8 cellular contexts compared by ENCODE assay signal in the genomic region with DNA sequence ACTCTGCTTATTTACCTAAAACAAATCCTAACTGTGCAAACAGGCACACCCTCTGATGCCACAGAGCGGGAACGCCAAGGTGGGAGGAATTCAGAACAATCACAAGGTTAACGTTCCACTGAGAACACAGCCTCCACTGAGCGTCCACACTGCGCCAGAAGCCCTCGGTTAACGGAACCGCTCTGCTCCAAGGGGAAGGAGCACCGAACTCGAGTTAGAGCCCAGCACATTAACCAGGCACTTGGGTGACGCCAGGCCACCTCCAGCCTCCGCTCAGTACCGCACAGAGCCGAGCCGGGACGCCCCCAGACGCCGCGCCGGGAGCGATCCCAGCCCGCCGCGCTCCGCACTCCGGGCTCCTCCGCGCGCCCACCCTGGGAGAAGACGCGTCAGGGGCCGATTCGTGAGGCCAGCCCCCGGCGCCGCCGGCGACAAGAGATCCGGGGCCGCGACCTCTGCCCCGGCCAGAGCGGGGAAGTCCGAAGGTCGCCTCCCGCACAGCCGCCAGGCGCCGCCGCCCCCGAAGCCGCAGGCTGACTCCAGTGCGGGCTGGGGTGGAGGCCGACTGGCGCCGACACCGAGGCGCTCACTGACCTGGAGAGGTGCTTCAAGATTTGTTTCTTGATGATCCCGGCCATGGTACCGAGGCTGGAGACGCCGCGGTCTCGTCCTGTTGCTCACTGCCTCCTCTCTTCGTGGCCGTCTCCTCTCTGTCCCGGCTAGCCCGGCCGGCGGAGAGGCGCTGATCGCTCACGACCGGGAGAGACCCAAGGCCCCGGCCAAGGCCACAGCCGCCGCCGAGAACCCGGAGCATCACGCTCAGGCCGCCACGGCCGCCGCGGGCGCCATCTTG. TPM values are rescaled to one million over a fixed set of nuclear protein-coding genes. Genes with fewer than 3 reads are reported as not detected.
DNase-seq lines count a peak whose midpoint lies in the region; ATAC-seq and TF ChIP-seq lines count a peak whose summit lies in the region.

No MANE protein-coding gene starts in this region.

- TF ChIP-seq CTCF in dorsolateral prefrontal cortex (IDR thresholded peaks at IDR 0.05 in 54 of 56, conservative IDR thresholded peaks at IDR 0.05 in 2 of 56; ENCODE audit: low read depth in 1 of 56, partially characterized antibody in 56 of 56), result peak in 5 of 56 donors; percentile 2 to 19 (median 11)
- no peak for TF ChIP-seq CTCF in lung (IDR thresholded peaks at IDR 0.05; ENCODE audit: control extremely low read depth, extremely low read depth)

- H3K27ac ChIP-seq in dorsolateral prefrontal cortex (peak overlapping the region; percentile 85 to 100 (median 98)), lung (ENCODE audit: low read depth in 1 of 2, low read length in 1 of 2) (peak overlapping the region; percentile 97 to 98)

- no peaks in the 10 kb centered on the region for H3K9me3 ChIP-seq in lung (ENCODE audit: control insufficient read depth in 2 of 2, insufficient read depth in 1 of 2, low read length in 1 of 2)

- no peaks in the 10 kb centered on the region for H3K36me3 ChIP-seq in lung (ENCODE audit: control insufficient read depth in 2 of 2, insufficient read depth in 2 of 2, low read length in 2 of 2)

- WGBS in lung, 2 donors, result 0% methylated on average over 75 to 86 of the region's 86 CpGs

- intact Hi-C loops in dorsolateral prefrontal cortex (cut with DNase I), result loop anchor here (5.0 kb wide), 2 partner anchors 60 to 125 kb away; a partner anchor contains a TSS

- peak; percentile 27 to 50 for DNase-seq in NCI-H2081 (lab: John Stamatoyannopoulos, UW)
- no peak for DNase-seq in NCI-H2081 treated with DMSO at 0.1 percent for 48 hours (lab: John Stamatoyannopoulos, UW)
- peak; percentile 76 for DNase-seq in NCI-H1092 treated with DMSO at 0.1 percent for 48 hours (lab: John Stamatoyannopoulos, UW)
- peak; percentile 25 to 74 (median 48) for DNase-seq in dorsolateral prefrontal cortex
- DNase-seq in lung (ENCODE audit: low spot score), result peak; percentile 55
- DNase-seq in stimulated activated CD8-positive, alpha-beta memory T cell treated with anti-CD3 and anti-CD28 coated beads, Interleukin-15, amount 100 ng/mL, for 48 hours (ENCODE audit: low read depth in 2 of 2), result peak; percentile 11 to 21

- peaks cover 4 to 11% of the 10 kb centered on the region in 2 donors for H3K4me1 ChIP-seq in lung (ENCODE audit: control insufficient read depth in 2 of 2, insufficient read depth in 2 of 2, low read length in 2 of 2)

- H3K27me3 ChIP-seq in dorsolateral prefrontal cortex (no peaks in the 10 kb centered on the region), lung (ENCODE audit: control insufficient read depth, insufficient read depth) (no peaks in the 10 kb centered on the region)

- H3K4me3 ChIP-seq in dorsolateral prefrontal cortex (peak overlapping the region; percentile 72 to 99 (median 93)), lung (peak overlapping the region; percentile 73)

- peak; percentile 41 for ATAC-seq in HG02588 (IDR thresholded peaks at IDR 0.05; ENCODE audit: unreplicated experiment)
- ATAC-seq in activated CD4-positive, CD25-positive, alpha-beta regulatory T cell treated with anti-CD3 and anti-CD28 coated beads, Interleukin-2, amount 50 U/mL, for 24 hours, result peak; percentile 41 to 57
- ATAC-seq in lung (ENCODE audit: insufficient read depth, low FRiP score), result peak; percentile 54

RNA-seq across cellular contexts. Expression of a gene that starts 0.5 kb away (rescaled TPM):
- total RNA-seq in dorsolateral prefrontal cortex (10 to 100 TPM; 39.2 to 87.7 (median 60.5) TPM), lung (10 to 100 TPM; 26.6 to 55.1 TPM)
- polyA plus RNA-seq in lung, result 10 to 100 TPM in 1 of 2 donors, 1 to 10 TPM in 1; 5.0 to 10.4 TPM

RNA-seq across cellular contexts. Expression of a gene that starts 58.4 kb away (rescaled TPM):
- total RNA-seq in dorsolateral prefrontal cortex, result 10 to 100 TPM; 26.5 to 71.6 (median 48.8) TPM
- total RNA-seq in lung, result 10 to 100 TPM; 18.7 to 25.2 TPM
- polyA plus RNA-seq in lung, result 10 to 100 TPM; 12.0 to 16.3 TPM
